1 cellular context compared by ENCODE assay signal in the genomic region with DNA sequence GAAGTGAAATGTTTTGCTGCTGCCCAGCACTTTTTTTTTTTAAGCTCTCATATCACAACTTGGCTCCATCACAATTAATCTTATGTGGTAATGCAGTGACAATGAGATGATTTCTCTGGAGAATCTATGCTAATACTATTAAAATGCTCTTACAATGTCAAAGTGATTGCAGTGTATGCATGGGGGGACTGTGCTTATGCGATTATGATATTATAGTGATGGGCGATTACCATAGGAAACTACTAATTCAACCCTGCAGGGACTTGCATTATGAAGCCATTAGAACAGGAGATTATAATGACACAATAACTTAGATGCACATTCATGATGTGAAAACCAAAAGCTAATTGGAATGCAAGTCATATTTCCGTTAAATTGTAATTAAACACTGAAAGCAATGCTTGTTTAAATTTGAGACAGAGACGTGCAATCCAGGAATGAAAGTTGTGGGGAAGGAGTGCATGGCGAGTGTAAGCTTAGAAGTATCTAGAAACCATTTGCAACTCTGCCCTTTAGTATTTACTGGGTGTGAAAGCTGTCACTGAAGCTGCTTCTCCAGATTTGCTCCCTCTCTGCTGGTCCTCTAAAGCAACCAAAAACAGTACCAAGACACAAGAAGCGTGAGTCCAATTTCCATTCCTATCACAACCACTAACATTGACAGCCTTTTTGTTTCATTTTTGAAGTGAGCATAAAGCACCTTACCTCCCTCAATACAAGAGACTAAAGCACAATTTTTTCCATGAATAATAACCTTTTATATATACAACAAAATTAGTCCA.
TF ChIP-seq lines count a peak whose summit lies in the region.

No MANE protein-coding gene starts in this region.

TF ChIP-seq in HCT116, 20 proteins besides CTCF, POLR2A, EP300 and RAD21:
- TF ChIP-seq EZH2 (IDR thresholded peaks at IDR 0.05) (no peak), ZFX (IDR thresholded peaks at IDR 0.05) (no peak), TCF7L2 (IDR thresholded peaks at IDR 0.05; ENCODE audit: borderline replicate concordance, extremely low read depth, insufficient read depth, insufficient read length) (no peak), ELF1 (IDR thresholded peaks at IDR 0.05; ENCODE audit: borderline replicate concordance, low read depth) (no peak), CEBPB (IDR thresholded peaks at IDR 0.05; ENCODE audit: low read depth) (no peak), ZNF274 (IDR thresholded peaks at IDR 0.05; ENCODE audit: low read depth, low read length) (no peak), FOSL1 (IDR thresholded peaks at IDR 0.05; ENCODE audit: low read depth) (no peak)
- TF ChIP-seq, protein P1, sequence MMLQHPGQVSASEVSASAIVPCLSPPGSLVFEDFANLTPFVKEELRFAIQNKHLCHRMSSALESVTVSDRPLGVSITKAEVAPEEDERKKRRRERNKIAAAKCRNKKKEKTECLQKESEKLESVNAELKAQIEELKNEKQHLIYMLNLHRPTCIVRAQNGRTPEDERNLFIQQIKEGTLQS (IDR thresholded peaks at IDR 0.05), result no peak
